ENCODE assay signal across 1 cellular context in the genomic region with DNA sequence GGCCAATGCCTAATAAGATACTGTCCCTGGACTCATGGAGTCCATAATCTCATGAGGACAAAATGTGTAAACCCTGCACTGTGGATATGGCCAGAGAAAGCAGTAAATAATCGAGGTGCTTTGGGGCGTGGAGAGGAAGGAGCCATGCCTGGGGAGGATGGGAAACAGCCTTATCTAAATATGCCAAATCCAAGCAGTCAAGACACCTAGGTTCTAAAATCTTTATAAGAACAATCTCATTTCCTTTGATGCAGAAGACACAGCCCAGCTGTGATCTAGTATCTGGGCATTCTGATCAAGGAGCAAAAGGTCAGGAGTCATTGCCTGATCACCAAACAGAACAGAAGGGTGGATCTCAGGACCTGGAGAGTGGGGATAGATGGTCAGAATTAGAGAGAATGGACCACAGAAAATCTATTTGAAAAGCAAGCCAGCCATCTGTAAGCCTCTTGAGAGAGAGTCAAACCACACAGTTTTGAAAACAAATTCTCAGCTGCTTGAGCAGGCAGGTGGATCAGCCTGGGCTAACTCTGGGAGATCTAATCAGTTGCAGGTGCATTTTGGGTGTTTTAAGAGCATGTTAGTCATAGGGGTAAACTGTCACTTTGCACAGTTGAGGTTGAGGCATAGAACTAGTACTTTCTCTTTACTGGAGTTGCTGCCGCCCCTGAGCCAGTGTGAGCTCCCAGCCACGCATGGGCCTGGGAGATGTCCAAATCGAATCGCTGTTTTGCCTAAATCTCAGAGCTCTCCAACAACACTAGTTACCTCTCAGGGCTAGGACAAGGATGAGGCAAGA.
TF ChIP-seq lines count a peak whose summit lies in the region.

No MANE protein-coding gene starts in this region.

TF ChIP-seq in HepG2, 621 proteins besides CTCF, POLR2A, EP300 and RAD21 (continued from another document):
- TF ChIP-seq, protein P1, sequence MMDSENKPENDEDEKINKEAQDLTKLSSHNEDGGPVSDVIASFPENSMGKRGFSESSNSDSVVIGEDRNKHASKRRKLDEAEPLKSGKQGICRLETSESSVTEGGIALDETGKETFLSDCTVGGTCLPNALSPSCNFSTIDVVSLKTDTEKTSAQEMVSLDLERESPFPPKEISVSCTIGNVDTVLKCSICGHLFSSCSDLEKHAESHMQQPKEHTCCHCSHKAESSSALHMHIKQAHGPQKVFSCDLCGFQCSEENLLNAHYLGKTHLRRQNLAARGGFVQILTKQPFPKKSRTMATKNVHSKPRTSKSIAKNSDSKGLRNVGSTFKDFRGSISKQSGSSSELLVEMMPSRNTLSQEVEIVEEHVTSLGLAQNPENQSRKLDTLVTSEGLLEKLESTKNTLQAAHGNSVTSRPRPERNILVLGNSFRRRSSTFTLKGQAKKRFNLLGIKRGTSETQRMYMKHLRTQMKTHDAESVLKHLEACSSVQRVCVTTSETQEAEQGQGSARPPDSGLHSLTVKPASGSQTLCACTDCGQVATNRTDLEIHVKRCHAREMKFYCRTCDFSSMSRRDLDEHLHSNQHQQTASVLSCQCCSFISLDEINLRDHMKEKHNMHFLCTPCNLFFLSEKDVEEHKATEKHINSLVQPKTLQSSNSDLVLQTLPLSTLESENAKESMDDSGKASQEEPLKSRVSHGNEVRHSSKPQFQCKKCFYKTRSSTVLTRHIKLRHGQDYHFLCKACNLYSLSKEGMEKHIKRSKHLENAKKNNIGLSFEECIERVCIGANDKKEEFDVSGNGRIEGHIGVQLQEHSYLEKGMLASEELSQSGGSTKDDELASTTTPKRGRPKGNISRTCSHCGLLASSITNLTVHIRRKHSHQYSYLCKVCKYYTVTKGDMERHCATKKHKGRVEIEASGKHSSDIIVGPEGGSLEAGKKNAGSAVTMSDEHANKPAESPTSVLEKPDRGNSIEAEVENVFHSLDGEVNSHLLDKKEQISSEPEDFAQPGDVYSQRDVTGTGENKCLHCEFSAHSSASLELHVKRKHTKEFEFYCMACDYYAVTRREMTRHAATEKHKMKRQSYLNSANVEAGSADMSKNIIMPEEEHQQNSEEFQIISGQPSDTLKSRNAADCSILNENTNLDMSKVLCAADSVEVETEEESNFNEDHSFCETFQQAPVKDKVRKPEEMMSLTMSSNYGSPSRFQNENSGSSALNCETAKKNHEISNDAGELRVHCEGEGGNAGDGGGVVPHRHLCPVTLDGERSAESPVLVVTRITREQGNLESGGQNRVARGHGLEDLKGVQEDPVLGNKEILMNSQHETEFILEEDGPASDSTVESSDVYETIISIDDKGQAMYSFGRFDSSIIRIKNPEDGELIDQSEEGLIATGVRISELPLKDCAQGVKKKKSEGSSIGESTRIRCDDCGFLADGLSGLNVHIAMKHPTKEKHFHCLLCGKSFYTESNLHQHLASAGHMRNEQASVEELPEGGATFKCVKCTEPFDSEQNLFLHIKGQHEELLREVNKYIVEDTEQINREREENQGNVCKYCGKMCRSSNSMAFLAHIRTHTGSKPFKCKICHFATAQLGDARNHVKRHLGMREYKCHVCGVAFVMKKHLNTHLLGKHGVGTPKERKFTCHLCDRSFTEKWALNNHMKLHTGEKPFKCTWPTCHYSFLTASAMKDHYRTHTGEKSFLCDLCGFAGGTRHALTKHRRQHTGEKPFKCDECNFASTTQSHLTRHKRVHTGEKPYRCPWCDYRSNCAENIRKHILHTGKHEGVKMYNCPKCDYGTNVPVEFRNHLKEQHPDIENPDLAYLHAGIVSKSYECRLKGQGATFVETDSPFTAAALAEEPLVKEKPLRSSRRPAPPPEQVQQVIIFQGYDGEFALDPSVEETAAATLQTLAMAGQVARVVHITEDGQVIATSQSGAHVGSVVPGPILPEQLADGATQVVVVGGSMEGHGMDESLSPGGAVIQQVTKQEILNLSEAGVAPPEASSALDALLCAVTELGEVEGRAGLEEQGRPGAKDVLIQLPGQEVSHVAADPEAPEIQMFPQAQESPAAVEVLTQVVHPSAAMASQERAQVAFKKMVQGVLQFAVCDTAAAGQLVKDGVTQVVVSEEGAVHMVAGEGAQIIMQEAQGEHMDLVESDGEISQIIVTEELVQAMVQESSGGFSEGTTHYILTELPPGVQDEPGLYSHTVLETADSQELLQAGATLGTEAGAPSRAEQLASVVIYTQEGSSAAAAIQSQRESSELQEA (CRISPR knock-in tag; IDR thresholded peaks at IDR 0.05; ENCODE audit: not compliant biosample characterization) = peak; percentile 51
- TF ChIP-seq, protein P2, sequence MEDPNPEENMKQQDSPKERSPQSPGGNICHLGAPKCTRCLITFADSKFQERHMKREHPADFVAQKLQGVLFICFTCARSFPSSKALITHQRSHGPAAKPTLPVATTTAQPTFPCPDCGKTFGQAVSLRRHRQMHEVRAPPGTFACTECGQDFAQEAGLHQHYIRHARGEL (CRISPR knock-in tag; IDR thresholded peaks at IDR 0.05) = no peak
- TF ChIP-seq HNRNPK (IDR thresholded peaks at IDR 0.05; ENCODE audit: low read depth, low read length, poor library complexity, severe bottlenecking) (no peak), ZNF501 (CRISPR knock-in tag; IDR thresholded peaks at IDR 0.05) (peak; percentile 45; the same call in 1 of the 2 replicates), ZBTB38 (CRISPR knock-in tag; IDR thresholded peaks at IDR 0.05) (peak; percentile 68)
